8 cellular contexts compared by ENCODE assay signal in genomic region chr2:216370961-216371633, GRCh38. TPM values are rescaled to one million over a fixed set of nuclear protein-coding genes. Genes with fewer than 3 reads are reported as not detected.
A peak's percentile ranks its signal among the peaks of the same experiment; 100 is the strongest.
DNase-seq lines count a peak whose midpoint lies in the region; ATAC-seq, FAIRE-seq and TF ChIP-seq lines count a peak whose summit lies in the region.

No MANE protein-coding gene starts in this region.

- H3K79me2 ChIP-seq in astrocyte (ENCODE audit: insufficient read depth, low read length) = peaks cover 30% of the 10 kb centered on the region

- DNase-seq in stimulated activated CD4-positive, alpha-beta T cell treated with anti-CD3 and anti-CD28 coated beads, Interleukin-15, amount 100 ng/mL, for 24 hours = peak; percentile 6
- no peak for DNase-seq in stimulated activated CD4-positive, alpha-beta T cell treated with anti-CD3 and anti-CD28 coated beads, Interleukin-2, amount 100 ng/mL, for 24 hours
- DNase-seq in astrocyte (ENCODE audit: low read depth) = no peak
- peak; percentile 61 for DNase-seq in islet precursor cell
- no peak for DNase-seq in T1000 (lab: John Stamatoyannopoulos, UW)
- no peak for DNase-seq in activated T-helper 1 cell treated with anti-CD3 and anti-CD28 coated beads, Interleukin-12 subunit alpha, Interleukin-12 subunit beta, Interleukin-2, Interleukin-4 antibody, amounts not matched to agents 30 ng/mL and 10 ng/mL and 1 ng/mL, durations not matched to agents 14 hours and 24 hours and 36 hours (ENCODE audit: low spot score)
- no peak for DNase-seq in central memory CD4-positive, alpha-beta T cell

- H3K4me1 Mint-ChIP-seq in astrocyte (ENCODE audit: low read depth, unreplicated experiment) = peaks cover 56% of the 10 kb centered on the region
- no peaks in the 10 kb centered on the region for H3K4me1 Mint-ChIP-seq in activated T-helper 1 cell treated with anti-CD3 and anti-CD28 coated beads, Interleukin-12 subunit alpha, Interleukin-12 subunit beta, Interleukin-2, Interleukin-4 antibody, amounts not matched to agents 30 ng/mL and 10 ng/mL and 1 ng/mL, durations not matched to agents 14 hours and 24 hours and 36 hours (ENCODE audit: low read depth)

- peak overlapping the region; percentile 88 for H3K9ac ChIP-seq in astrocyte (ENCODE audit: low read length)

- WGBS in gastroesophageal sphincter (ENCODE audit: low coverage in 1 of 2), 2 donors = 0% methylated on average over 3 to 9 of the region's 45 CpGs

- H3K4me1 ChIP-seq in astrocyte (ENCODE audit: insufficient read depth, low read length) (peaks cover 35% of the 10 kb centered on the region), gastroesophageal sphincter (peaks cover 0 to 17% (median 14%) of the 10 kb centered on the region in 3 donors)

- peaks cover 3% of the 10 kb centered on the region for H3K36me3 Mint-ChIP-seq in astrocyte (ENCODE audit: low read depth, unreplicated experiment)
- no peaks in the 10 kb centered on the region for H3K36me3 Mint-ChIP-seq in activated T-helper 1 cell treated with anti-CD3 and anti-CD28 coated beads, Interleukin-12 subunit alpha, Interleukin-12 subunit beta, Interleukin-2, Interleukin-4 antibody, amounts not matched to agents 30 ng/mL and 10 ng/mL and 1 ng/mL, durations not matched to agents 14 hours and 24 hours and 36 hours (ENCODE audit: low read depth)

- peak overlapping the region; percentile 69 for H3K4me3 ChIP-seq in astrocyte (ENCODE audit: insufficient read depth, low read depth, low read length)
- H3K4me3 ChIP-seq in gastroesophageal sphincter = peak overlapping the region in 1 of 2 donors; percentile 6

- H3K9me3 Mint-ChIP-seq in astrocyte (ENCODE audit: unreplicated experiment) = peaks cover 2% of the 10 kb centered on the region
- H3K9me3 Mint-ChIP-seq in activated T-helper 1 cell treated with anti-CD3 and anti-CD28 coated beads, Interleukin-12 subunit alpha, Interleukin-12 subunit beta, Interleukin-2, Interleukin-4 antibody, amounts not matched to agents 30 ng/mL and 10 ng/mL and 1 ng/mL, durations not matched to agents 14 hours and 24 hours and 36 hours = no peaks in the 10 kb centered on the region

- H3K27me3 Mint-ChIP-seq in astrocyte (ENCODE audit: low read depth, unreplicated experiment) = no peaks in the 10 kb centered on the region
- H3K27me3 Mint-ChIP-seq in activated T-helper 1 cell treated with anti-CD3 and anti-CD28 coated beads, Interleukin-12 subunit alpha, Interleukin-12 subunit beta, Interleukin-2, Interleukin-4 antibody, amounts not matched to agents 30 ng/mL and 10 ng/mL and 1 ng/mL, durations not matched to agents 14 hours and 24 hours and 36 hours (ENCODE audit: insufficient read depth) = peaks cover 44% of the 10 kb centered on the region

- H3K27ac ChIP-seq in astrocyte (ENCODE audit: low read depth, low read length) = peak overlapping the region; percentile 10
- no peak overlapping the region for H3K27ac ChIP-seq in gastroesophageal sphincter

- peaks cover 29% of the 10 kb centered on the region for H4K20me1 ChIP-seq in astrocyte (ENCODE audit: insufficient read depth, low read length)

- no peak for TF ChIP-seq CTCF in astrocyte (IDR thresholded peaks at IDR 0.05; ENCODE audit: insufficient read depth, low read depth, low read length)
- no peak for TF ChIP-seq CTCF in gastroesophageal sphincter (IDR thresholded peaks at IDR 0.05)

- peak overlapping the region; percentile 96 for H3K4me2 ChIP-seq in astrocyte (ENCODE audit: low read length)

- H3K27ac Mint-ChIP-seq in astrocyte (ENCODE audit: unreplicated experiment) = peak overlapping the region; percentile 87
- H3K27ac Mint-ChIP-seq in activated T-helper 1 cell treated with anti-CD3 and anti-CD28 coated beads, Interleukin-12 subunit alpha, Interleukin-12 subunit beta, Interleukin-2, Interleukin-4 antibody, amounts not matched to agents 30 ng/mL and 10 ng/mL and 1 ng/mL, durations not matched to agents 14 hours and 24 hours and 36 hours = no peak overlapping the region

- no peak for ATAC-seq in gastroesophageal sphincter

- intact Hi-C loops in activated T-helper 1 cell treated with anti-CD3 and anti-CD28 coated beads, Interleukin-12 subunit alpha, Interleukin-12 subunit beta, Interleukin-2, Interleukin-4 antibody, amounts not matched to agents 30 ng/mL and 10 ng/mL and 1 ng/mL, durations not matched to agents 14 hours and 24 hours and 36 hours (cut with micrococcal nuclease) = no loop called here

- no peak for FAIRE-seq in astrocyte (lab: Jason Lieb, UNC)

- no peak for TF ChIP-seq EP300 in gastroesophageal sphincter (IDR thresholded peaks at IDR 0.05)

- H3K4me3 Mint-ChIP-seq in astrocyte (ENCODE audit: unreplicated experiment) = peak overlapping the region; percentile 89
- no peak overlapping the region for H3K4me3 Mint-ChIP-seq in activated T-helper 1 cell treated with anti-CD3 and anti-CD28 coated beads, Interleukin-12 subunit alpha, Interleukin-12 subunit beta, Interleukin-2, Interleukin-4 antibody, amounts not matched to agents 30 ng/mL and 10 ng/mL and 1 ng/mL, durations not matched to agents 14 hours and 24 hours and 36 hours

- peak overlapping the region; percentile 47 for H2AFZ ChIP-seq in astrocyte (ENCODE audit: low read depth, low read length)

- H3K27me3 ChIP-seq in astrocyte (ENCODE audit: insufficient read depth, low read length) (no peaks in the 10 kb centered on the region), gastroesophageal sphincter (peaks cover 83% of the 10 kb centered on the region)

- no peaks in the 10 kb centered on the region for H3K36me3 ChIP-seq in astrocyte (ENCODE audit: insufficient read depth, low read length)
- no peaks in the 10 kb centered on the region for H3K36me3 ChIP-seq in gastroesophageal sphincter

- TF ChIP-seq POLR2A in gastroesophageal sphincter (IDR thresholded peaks at IDR 0.05) = no peak

- H3K9me3 ChIP-seq in astrocyte (ENCODE audit: insufficient read depth, low read depth, low read length) (no peaks in the 10 kb centered on the region), gastroesophageal sphincter (no peaks in the 10 kb centered on the region)

RNA-seq across cellular contexts. Expression of gene MARCHF4, which starts 1.2 kb away (rescaled TPM):
- 28.1 and 42.8 TPM in 2 replicates for total RNA-seq in astrocyte
- total RNA-seq in activated T-helper 1 cell treated with anti-CD3 and anti-CD28 coated beads, Interleukin-12 subunit alpha, Interleukin-12 subunit beta, Interleukin-2, Interleukin-4 antibody, amounts not matched to agents 30 ng/mL and 10 ng/mL and 1 ng/mL, durations not matched to agents 14 hours and 24 hours and 36 hours = not detected in 2 replicates
- not detected for total RNA-seq in gastroesophageal sphincter

RNA-seq across cellular contexts. Expression of gene SMARCAL1, which starts 41.2 kb away (rescaled TPM):
- total RNA-seq in astrocyte (35.2 and 37.6 TPM in 2 replicates), gastroesophageal sphincter (10 to 100 TPM in 2 of 4 donors, 1 to 10 TPM in 2; 7.5 to 14.7 (median 10.7) TPM)
- total RNA-seq in activated T-helper 1 cell treated with anti-CD3 and anti-CD28 coated beads, Interleukin-12 subunit alpha, Interleukin-12 subunit beta, Interleukin-2, Interleukin-4 antibody, amounts not matched to agents 30 ng/mL and 10 ng/mL and 1 ng/mL, durations not matched to agents 14 hours and 24 hours and 36 hours = 28.0 and 29.1 TPM in 2 replicates

Comparison
In these comparisons a context has a peak if more than half of its experiments do, and no peak if none do; other contexts are left out.
1. DNase-seq: peak in stimulated activated CD4-positive, alpha-beta T cell treated with anti-CD3 and anti-CD28 coated beads, Interleukin-15, amount 100 ng/mL, for 24 hours (single experiment) and islet precursor cell (single experiment); none in stimulated activated CD4-positive, alpha-beta T cell treated with anti-CD3 and anti-CD28 coated beads, Interleukin-2, amount 100 ng/mL, for 24 hours (0 of 2), astrocyte (single experiment), T1000 (single experiment), activated T-helper 1 cell treated with anti-CD3 and anti-CD28 coated beads, Interleukin-12 subunit alpha, Interleukin-12 subunit beta, Interleukin-2, Interleukin-4 antibody, amounts not matched to agents 30 ng/mL and 10 ng/mL and 1 ng/mL, durations not matched to agents 14 hours and 24 hours and 36 hours (single experiment) and central memory CD4-positive, alpha-beta T cell (single experiment).
2. RNA of gene MARCHF4, which starts 1.2 kb away (total RNA-seq): 28.1 to 42.8 TPM in astrocyte; not detected in activated T-helper 1 cell treated with anti-CD3 and anti-CD28 coated beads, Interleukin-12 subunit alpha, Interleukin-12 subunit beta, Interleukin-2, Interleukin-4 antibody, amounts not matched to agents 30 ng/mL and 10 ng/mL and 1 ng/mL, durations not matched to agents 14 hours and 24 hours and 36 hours and not detected in gastroesophageal sphincter; every median in the first group is over 10 times any median in the second.